ENCODE assay signal across 19 cellular contexts in genomic region chrX:11193035-11193469, GRCh38.
DNase-seq lines count a peak whose midpoint lies in the region; ATAC-seq and TF ChIP-seq lines count a peak whose summit lies in the region.
"Had no signal": no experiment of that assay in that cellular context is flagged by ENCODE, and none has a peak within 500 bp of the region (broad histone marks: within the 10 kb centered on the region; RNA-seq: fewer than 3 reads in every experiment).

No MANE protein-coding gene starts in this region.

- no peaks in the 10 kb centered on the region for H3K4me1 ChIP-seq in Peyer's patch
- H3K4me1 ChIP-seq: spleen had no signal

- no peaks in the 10 kb centered on the region for H3K36me3 ChIP-seq in Peyer's patch
- H3K36me3 ChIP-seq: spleen had no signal

- TF ChIP-seq CTCF in Peyer's patch (IDR thresholded peaks at IDR 0.05) = no peak

- peak; percentile 30 for ATAC-seq in esophagus mucosa
- ATAC-seq in sciatic nerve = peak; percentile 74
- ATAC-seq: activated naive CD8-positive, alpha-beta T cell treated with anti-CD3 and anti-CD28 coated beads, Interleukin-2, amount 50 U/mL, for 24 hours; GM12878; stimulated activated memory B cell treated with anti-CD40 and anti-IgM and Interleukin-4, amounts not matched to agents 10 μg/mL and 1 μg/mL and 100 μg/mL, for 72 hours had no signal

- no peak overlapping the region for H3K4me3 ChIP-seq in Peyer's patch
- H3K4me3 ChIP-seq: GM12878, spleen had no signal

- TF ChIP-seq POLR2A in Peyer's patch (IDR thresholded peaks at IDR 0.05) = no peak

- H3K27ac ChIP-seq in Peyer's patch = no peak overlapping the region

- intact Hi-C loops in sciatic nerve (cut with DNase I) = no loop called here

- DNase-seq in NCI-H2029 (lab: John Stamatoyannopoulos, UW) (peak; percentile 6), NCI-H2029 treated with DMSO at 0.1 percent for 48 hours (lab: John Stamatoyannopoulos, UW) (no peak), NCI-H69 (lab: John Stamatoyannopoulos, UW) (peak; percentile 33), sciatic nerve (ENCODE audit: low spot score) (no peak), kidney glomerular epithelial cell (lab: John Stamatoyannopoulos, UW) (no peak), Peyer's patch (no peak), iPS-NIHi7 (ENCODE audit: extremely low spot score) (no peak)
- DNase-seq: ACHN; activated CD4-positive, alpha-beta memory T cell treated with anti-CD3 and anti-CD28 coated beads, Interleukin-2, amount 10 ng/mL, durations not matched to agents 7 days and 5 days; activated naive CD8-positive, alpha-beta T cell treated with anti-CD3 and anti-CD28 coated beads, Interleukin-2, amount 50 U/mL, for 24 hours; CD4-positive, alpha-beta memory T cell; hippocampal formation; naive B cell; NCI-H1092; NCI-H446; spleen had no signal

- H3K27me3 ChIP-seq in Peyer's patch = no peaks in the 10 kb centered on the region
- H3K27me3 ChIP-seq: spleen had no signal

- no peaks in the 10 kb centered on the region for H3K9me3 ChIP-seq in Peyer's patch
- H3K9me3 ChIP-seq: spleen had no signal

Comparison
In these comparisons a context has a peak if more than half of its experiments do, and no peak if none do; other contexts are left out.
1. DNase-seq: peak in NCI-H2029 (single experiment) and NCI-H69 (single experiment); none in NCI-H2029 treated with DMSO at 0.1 percent for 48 hours (single experiment), sciatic nerve (single experiment), kidney glomerular epithelial cell (single experiment), Peyer's patch (0 of 3) and iPS-NIHi7 (single experiment).